11 cellular contexts compared by ENCODE assay signal in genomic region chr2:47237375-47238357, GRCh38.
A peak's percentile ranks its signal among the peaks of the same experiment; 100 is the strongest.
DNase-seq lines count a peak whose midpoint lies in the region; ATAC-seq and TF ChIP-seq lines count a peak whose summit lies in the region.
"Had no signal": no experiment of that assay in that cellular context is flagged by ENCODE, and none has a peak within 500 bp of the region (broad histone marks: within the 10 kb centered on the region; RNA-seq: fewer than 3 reads in every experiment).

No MANE protein-coding gene starts in this region.

- peaks cover 16% of the 10 kb centered on the region for H3K27me3 Mint-ChIP-seq in activated CD8-positive, alpha-beta memory T cell treated with anti-CD3 and anti-CD28 coated beads, Interleukin-2, amount 10 ng/mL, durations not matched to agents 7 days and 5 days
- peaks cover 22% of the 10 kb centered on the region for H3K27me3 Mint-ChIP-seq in activated CD4-positive, alpha-beta T cell treated with anti-CD3 and anti-CD28 coated beads, Interleukin-2, amount 10 ng/mL, durations not matched to agents 7 days and 5 days

- H3K36me3 ChIP-seq in upper lobe of right lung, result no peaks in the 10 kb centered on the region
- H3K36me3 ChIP-seq: transverse colon had no signal

- H3K27ac ChIP-seq in coronary artery (peak overlapping the region in 1 of 2 donors; percentile 35), upper lobe of right lung (no peak overlapping the region)
- H3K27ac ChIP-seq: transverse colon had no signal

- peak; percentile 44 for DNase-seq in activated CD8-positive, alpha-beta memory T cell treated with anti-CD3 and anti-CD28 coated beads, Interleukin-2, amount 10 ng/mL, durations not matched to agents 7 days and 5 days
- no peak for DNase-seq in activated CD8-positive, alpha-beta memory T cell treated with anti-CD3 and anti-CD28 coated beads, Interleukin-2, amount 50 U/mL, for 48 hours
- DNase-seq in coronary artery (ENCODE audit: low spot score) (peak; percentile 82), iris pigment epithelial cell (ENCODE audit: low read depth) (peak; percentile 79), upper lobe of right lung (no peak)
- DNase-seq in activated CD4-positive, alpha-beta T cell treated with anti-CD3 and anti-CD28 coated beads, Interleukin-2, amount 10 ng/mL, durations not matched to agents 7 days and 5 days, result no peak
- no peak for DNase-seq in activated CD4-positive, alpha-beta T cell treated with anti-CD3 and anti-CD28 coated beads, Interleukin-2, amount 50 U/mL, for 1 hour
- DNase-seq: natural killer cell; stimulated activated CD4-positive, alpha-beta T cell treated with anti-CD3 and anti-CD28 coated beads, Interleukin-2, amount 100 ng/mL, for 48 hours; transverse colon had no signal

- POLR2A ChIA-PET in activated CD4-positive, alpha-beta T cell treated with anti-CD3 and anti-CD28 coated beads, Interleukin-2, amount 10 ng/mL, durations not matched to agents 7 days and 5 days (lab: Charles Lee), result no interaction called here

- CTCF ChIA-PET in activated CD8-positive, alpha-beta memory T cell treated with anti-CD3 and anti-CD28 coated beads, Interleukin-2, amount 10 ng/mL, durations not matched to agents 7 days and 5 days (lab: Charles Lee), result no interaction called here
- CTCF ChIA-PET in activated CD4-positive, alpha-beta T cell treated with anti-CD3 and anti-CD28 coated beads, Interleukin-2, amount 10 ng/mL, durations not matched to agents 7 days and 5 days (lab: Charles Lee), result interaction anchor here (0.5 kb wide), 1 partner anchor 15 kb away, joined by 3 read pairs; no protein-coding TSS in a partner anchor

- peaks cover 13% of the 10 kb centered on the region for H3K4me1 Mint-ChIP-seq in activated CD8-positive, alpha-beta memory T cell treated with anti-CD3 and anti-CD28 coated beads, Interleukin-2, amount 10 ng/mL, durations not matched to agents 7 days and 5 days
- H3K4me1 Mint-ChIP-seq in activated CD4-positive, alpha-beta T cell treated with anti-CD3 and anti-CD28 coated beads, Interleukin-2, amount 10 ng/mL, durations not matched to agents 7 days and 5 days, result peaks cover 4% of the 10 kb centered on the region
- H3K4me1 Mint-ChIP-seq: natural killer cell had no signal

- no peaks in the 10 kb centered on the region for H3K9me3 ChIP-seq in upper lobe of right lung
- H3K9me3 ChIP-seq: transverse colon had no signal

- H3K27ac Mint-ChIP-seq in activated CD8-positive, alpha-beta memory T cell treated with anti-CD3 and anti-CD28 coated beads, Interleukin-2, amount 10 ng/mL, durations not matched to agents 7 days and 5 days, result no peak overlapping the region
- no peak overlapping the region for H3K27ac Mint-ChIP-seq in activated CD4-positive, alpha-beta T cell treated with anti-CD3 and anti-CD28 coated beads, Interleukin-2, amount 10 ng/mL, durations not matched to agents 7 days and 5 days
- H3K27ac Mint-ChIP-seq: natural killer cell had no signal

- H3K4me1 ChIP-seq in upper lobe of right lung, result no peaks in the 10 kb centered on the region
- H3K4me1 ChIP-seq: transverse colon had no signal

- TF ChIP-seq CTCF in coronary artery (IDR thresholded peaks at IDR 0.05) (no peak), upper lobe of right lung (IDR thresholded peaks at IDR 0.05) (no peak)

- H3K36me3 Mint-ChIP-seq in activated CD8-positive, alpha-beta memory T cell treated with anti-CD3 and anti-CD28 coated beads, Interleukin-2, amount 10 ng/mL, durations not matched to agents 7 days and 5 days, result no peaks in the 10 kb centered on the region
- no peaks in the 10 kb centered on the region for H3K36me3 Mint-ChIP-seq in activated CD4-positive, alpha-beta T cell treated with anti-CD3 and anti-CD28 coated beads, Interleukin-2, amount 10 ng/mL, durations not matched to agents 7 days and 5 days (ENCODE audit: low read depth)
- H3K36me3 Mint-ChIP-seq: natural killer cell had no signal

- H3K9me3 Mint-ChIP-seq in activated CD8-positive, alpha-beta memory T cell treated with anti-CD3 and anti-CD28 coated beads, Interleukin-2, amount 10 ng/mL, durations not matched to agents 7 days and 5 days (ENCODE audit: low read depth), result no peaks in the 10 kb centered on the region
- no peaks in the 10 kb centered on the region for H3K9me3 Mint-ChIP-seq in activated CD4-positive, alpha-beta T cell treated with anti-CD3 and anti-CD28 coated beads, Interleukin-2, amount 10 ng/mL, durations not matched to agents 7 days and 5 days
- H3K9me3 Mint-ChIP-seq: natural killer cell had no signal

- ATAC-seq in activated CD8-positive, alpha-beta memory T cell treated with anti-CD3 and anti-CD28 coated beads, Interleukin-2, amount 10 ng/mL, durations not matched to agents 7 days and 5 days, result peak; percentile 61
- peak; percentile 20 for ATAC-seq in upper lobe of right lung
- no peak for ATAC-seq in GM18858 (IDR thresholded peaks at IDR 0.05; ENCODE audit: unreplicated experiment)
- ATAC-seq: natural killer cell had no signal

- H3K27me3 ChIP-seq in upper lobe of right lung, result no peaks in the 10 kb centered on the region
- H3K27me3 ChIP-seq: transverse colon had no signal

- no peak overlapping the region for H3K4me3 ChIP-seq in coronary artery
- H3K4me3 ChIP-seq in upper lobe of right lung, result no peak overlapping the region
- H3K4me3 ChIP-seq: transverse colon had no signal

- no peak overlapping the region for H3K4me3 Mint-ChIP-seq in activated CD8-positive, alpha-beta memory T cell treated with anti-CD3 and anti-CD28 coated beads, Interleukin-2, amount 10 ng/mL, durations not matched to agents 7 days and 5 days
- no peak overlapping the region for H3K4me3 Mint-ChIP-seq in activated CD4-positive, alpha-beta T cell treated with anti-CD3 and anti-CD28 coated beads, Interleukin-2, amount 10 ng/mL, durations not matched to agents 7 days and 5 days
- H3K4me3 Mint-ChIP-seq: natural killer cell had no signal

- intact Hi-C loops in upper lobe of right lung (cut with DNase I), result no loop called here

Comparison
In these comparisons a context has a peak if more than half of its experiments do, and no peak if none do; other contexts are left out.
1. DNase-seq: peak in activated CD8-positive, alpha-beta memory T cell treated with anti-CD3 and anti-CD28 coated beads, Interleukin-2, amount 10 ng/mL, durations not matched to agents 7 days and 5 days (single experiment), coronary artery (single experiment) and iris pigment epithelial cell (single experiment); none in activated CD8-positive, alpha-beta memory T cell treated with anti-CD3 and anti-CD28 coated beads, Interleukin-2, amount 50 U/mL, for 48 hours (single experiment), upper lobe of right lung (single experiment), activated CD4-positive, alpha-beta T cell treated with anti-CD3 and anti-CD28 coated beads, Interleukin-2, amount 10 ng/mL, durations not matched to agents 7 days and 5 days (single experiment) and activated CD4-positive, alpha-beta T cell treated with anti-CD3 and anti-CD28 coated beads, Interleukin-2, amount 50 U/mL, for 1 hour (single experiment).